ENCODE assay signal across 1 cellular context in genomic region chr3:45946875-45947274, GRCh38.
TF ChIP-seq lines count a peak whose summit lies in the region.

No MANE protein-coding gene starts in this region.

TF ChIP-seq in K562, 482 proteins besides CTCF, POLR2A, EP300 and RAD21:
- TF ChIP-seq U2AF1 (optimal IDR thresholded peaks at IDR 0.05; ENCODE audit: low read depth, low read length) (no peak), NFE2L1 (tag; IDR thresholded peaks at IDR 0.05; ENCODE audit: borderline replicate concordance, low read depth) (peak; percentile 20; the same call in 1 of the 2 replicates), STAT6 (CRISPR knock-in tag; IDR thresholded peaks at IDR 0.05) (no peak), SMAD1 (IDR thresholded peaks at IDR 0.05; ENCODE audit: low read depth, low read length, partially characterized antibody) (no peak), CAMTA2 (CRISPR knock-in tag; conservative IDR thresholded peaks at IDR 0.05) (no peak), POLR2H (tag; IDR thresholded peaks at IDR 0.05; ENCODE audit: low read depth) (no peak), GTF2F1 (IDR thresholded peaks at IDR 0.05; ENCODE audit: low read depth, low read length) (no peak), ZNF785 (CRISPR knock-in tag; IDR thresholded peaks at IDR 0.05) (no peak), PHF8 (IDR thresholded peaks at IDR 0.05; ENCODE audit: borderline replicate concordance, low read length) (no peak), ZNF134 (CRISPR knock-in tag; conservative IDR thresholded peaks at IDR 0.05) (no peak), CHCHD3 (CRISPR knock-in tag; IDR thresholded peaks at IDR 0.05) (no peak), SMAD2 (IDR thresholded peaks at IDR 0.05; ENCODE audit: low read depth, low read length) (no peak), ZKSCAN1 (IDR thresholded peaks at IDR 0.05; ENCODE audit: low read depth, low read length) (no peak), ID3 (CRISPR knock-in tag; IDR thresholded peaks at IDR 0.05) (no peak), ID3 (tag; IDR thresholded peaks at IDR 0.05) (no peak), SOX6 (IDR thresholded peaks at IDR 0.05) (no peak), NFE2 (IDR thresholded peaks at IDR 0.05; ENCODE audit: low read depth) (0 out of 2 replicates have a peak, but pooled peaks have one; percentile 20), ARNT (IDR thresholded peaks at IDR 0.05) (no peak), ZNF408 (CRISPR knock-in tag; IDR thresholded peaks at IDR 0.05; ENCODE audit: low read depth) (no peak), TEAD1 (CRISPR knock-in tag; IDR thresholded peaks at IDR 0.05) (no peak), RNF219 (CRISPR knock-in tag; IDR thresholded peaks at IDR 0.05) (no peak), SETDB1 (IDR thresholded peaks at IDR 0.05; ENCODE audit: low read length) (no peak), MAFG (tag; conservative IDR thresholded peaks at IDR 0.05) (0 out of 2 replicates have a peak, but pooled peaks have one; percentile 24), ZNF830 (CRISPR knock-in tag; IDR thresholded peaks at IDR 0.05) (no peak), SREBF1 (IDR thresholded peaks at IDR 0.05; ENCODE audit: borderline replicate concordance, low read depth, low read length) (no peak)
- TF ChIP-seq, protein P1, sequence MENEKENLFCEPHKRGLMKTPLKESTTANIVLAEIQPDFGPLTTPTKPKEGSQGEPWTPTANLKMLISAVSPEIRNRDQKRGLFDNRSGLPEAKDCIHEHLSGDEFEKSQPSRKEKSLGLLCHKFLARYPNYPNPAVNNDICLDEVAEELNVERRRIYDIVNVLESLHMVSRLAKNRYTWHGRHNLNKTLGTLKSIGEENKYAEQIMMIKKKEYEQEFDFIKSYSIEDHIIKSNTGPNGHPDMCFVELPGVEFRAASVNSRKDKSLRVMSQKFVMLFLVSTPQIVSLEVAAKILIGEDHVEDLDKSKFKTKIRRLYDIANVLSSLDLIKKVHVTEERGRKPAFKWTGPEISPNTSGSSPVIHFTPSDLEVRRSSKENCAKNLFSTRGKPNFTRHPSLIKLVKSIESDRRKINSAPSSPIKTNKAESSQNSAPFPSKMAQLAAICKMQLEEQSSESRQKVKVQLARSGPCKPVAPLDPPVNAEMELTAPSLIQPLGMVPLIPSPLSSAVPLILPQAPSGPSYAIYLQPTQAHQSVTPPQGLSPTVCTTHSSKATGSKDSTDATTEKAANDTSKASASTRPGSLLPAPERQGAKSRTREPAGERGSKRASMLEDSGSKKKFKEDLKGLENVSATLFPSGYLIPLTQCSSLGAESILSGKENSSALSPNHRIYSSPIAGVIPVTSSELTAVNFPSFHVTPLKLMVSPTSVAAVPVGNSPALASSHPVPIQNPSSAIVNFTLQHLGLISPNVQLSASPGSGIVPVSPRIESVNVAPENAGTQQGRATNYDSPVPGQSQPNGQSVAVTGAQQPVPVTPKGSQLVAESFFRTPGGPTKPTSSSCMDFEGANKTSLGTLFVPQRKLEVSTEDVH (IDR thresholded peaks at IDR 0.05; ENCODE audit: low read depth, partially characterized antibody) = no peak
